In genomic region chr18:62773691-62774090, GRCh38 we compare ENCODE assay signal across 31 cellular contexts.
"Had no signal": no experiment of that assay in that cellular context is flagged by ENCODE, and none has a peak within 500 bp of the region (broad histone marks: within the 10 kb centered on the region; RNA-seq: fewer than 3 reads in every experiment).

No MANE protein-coding gene starts in this region.

- DNase-seq: activated CD4-positive, alpha-beta memory T cell treated with anti-CD3 and anti-CD28 coated beads for 36 hours; activated CD4-positive, alpha-beta T cell treated with anti-CD3 and anti-CD28 coated beads for 48 hours; activated CD8-positive, alpha-beta memory T cell treated with anti-CD3 and anti-CD28 coated beads, Interleukin-2, amount 50 U/mL, for 4 hours; activated gamma-delta T cell; activated naive CD4-positive, alpha-beta T cell treated with anti-CD3 and anti-CD28 coated beads, Interleukin-2, amount 50 U/mL, for 16 hours; activated T-cell treated with anti-CD3 and anti-CD28 coated beads, Interleukin-2, amount 50 U/mL, for 1 hour; amygdala; dorsolateral prefrontal cortex; effector memory CD4-positive, alpha-beta T cell; erythroblast; hypothalamus; immature natural killer cell; kidney; left lung; lower lobe of right lung; nephron progenitor cell; ovary; retina; stimulated activated CD4-positive, alpha-beta T cell treated with anti-CD3 and anti-CD28 coated beads, Interleukin-12 subunit alpha, Interleukin-12 subunit beta, amount 100 ng/mL, for 4 hours; stimulated activated CD4-positive, alpha-beta T cell treated with anti-CD3 and anti-CD28 coated beads, Interleukin-4, amount 100 ng/mL, for 1 hour; thyroid gland; upper lobe of right lung had no signal

- H3K27ac ChIP-seq: gastroesophageal sphincter, left lung, lower lobe of right lung, ovary, prostate gland, skin epidermis, upper lobe of right lung, VCaP had no signal

- H3K27me3 ChIP-seq: dorsolateral prefrontal cortex, gastroesophageal sphincter, left lung, ovary, thyroid gland, upper lobe of right lung had no signal

- ATAC-seq: activated CD4-positive, CD25-positive, alpha-beta regulatory T cell treated with anti-CD3 and anti-CD28 coated beads, Interleukin-2, amount 50 U/mL, for 24 hours; gastroesophageal sphincter; left lung; lower lobe of right lung; sciatic nerve; upper lobe of right lung had no signal

- FAIRE-seq: bronchial epithelial cell, colon, kidney, TTC549 had no signal

- H3K9me3 ChIP-seq: gastroesophageal sphincter, left lung, lower lobe of right lung, ovary, prostate gland, thyroid gland, upper lobe of right lung had no signal

- H3K4me1 ChIP-seq: lower lobe of right lung, upper lobe of right lung had no signal

- H3K4me3 ChIP-seq: dorsolateral prefrontal cortex, gastroesophageal sphincter, left lung, lower lobe of right lung, ovary, prostate gland, skin epidermis, thyroid gland, upper lobe of right lung had no signal

- H3K36me3 ChIP-seq: gastroesophageal sphincter, left lung, lower lobe of right lung, ovary, prostate gland, thyroid gland, upper lobe of right lung had no signal
